In genomic region chr7:130943336-130943901, GRCh38 we compare ENCODE assay signal across 8 cellular contexts.
DNase-seq lines count a peak whose midpoint lies in the region; ATAC-seq and TF ChIP-seq lines count a peak whose summit lies in the region.

No MANE protein-coding gene starts in this region.

- DNase-seq in activated CD4-positive, CD25-positive, alpha-beta regulatory T cell (lab: John Stamatoyannopoulos, UW), result no peak
- DNase-seq in SK-MEL-5 (ENCODE audit: low read depth, low spot score) (peak; percentile 96), ovary (no peak), NCI-H1092 treated with DMSO at 0.1 percent for 48 hours (lab: John Stamatoyannopoulos, UW) (no peak), NCI-H1436 (lab: John Stamatoyannopoulos, UW) (no peak)

- no peak for TF ChIP-seq EP300 in ovary (IDR thresholded peaks at IDR 0.05)

- 0 to 4% (median 1%) methylated on average over 9 of the region's 9 CpGs for WGBS in ovary, 3 donors

- H3K9me3 ChIP-seq in ovary, result no peaks in the 10 kb centered on the region

- H3K36me3 ChIP-seq in ovary, result no peaks in the 10 kb centered on the region

- peak overlapping the region; percentile 25 to 85 for H3K27ac ChIP-seq in ovary

- TF ChIP-seq POLR2A in ovary (IDR thresholded peaks at IDR 0.05), result no peak

- peaks cover 8% of the 10 kb centered on the region for H3K4me1 ChIP-seq in ovary (ENCODE audit: insufficient read depth)

- in situ Hi-C loops in SK-MEL-5 (cut with HindIII; ENCODE audit: low pct_unique_long_range_greater_than_20kb, low sequenced_read_pairs), result no loop called here

- peak; percentile 2 to 9 for ATAC-seq in activated CD4-positive, CD25-positive, alpha-beta regulatory T cell treated with anti-CD3 and anti-CD28 coated beads, Interleukin-2, amount 50 U/mL, for 24 hours
- ATAC-seq in esophagus mucosa, result peak; percentile 68
- no peak for ATAC-seq in HG02885 (IDR thresholded peaks at IDR 0.05; ENCODE audit: poor library complexity, unreplicated experiment)

- H3K27me3 ChIP-seq in ovary, result no peaks in the 10 kb centered on the region

- TF ChIP-seq CTCF in ovary (IDR thresholded peaks at IDR 0.05), result no peak

- intact Hi-C loops in ovary (cut with DNase I), result no loop called here

- H3K4me3 ChIP-seq in ovary, result peak overlapping the region; percentile 27
